ENCODE assay signal across 14 cellular contexts in the genomic region with DNA sequence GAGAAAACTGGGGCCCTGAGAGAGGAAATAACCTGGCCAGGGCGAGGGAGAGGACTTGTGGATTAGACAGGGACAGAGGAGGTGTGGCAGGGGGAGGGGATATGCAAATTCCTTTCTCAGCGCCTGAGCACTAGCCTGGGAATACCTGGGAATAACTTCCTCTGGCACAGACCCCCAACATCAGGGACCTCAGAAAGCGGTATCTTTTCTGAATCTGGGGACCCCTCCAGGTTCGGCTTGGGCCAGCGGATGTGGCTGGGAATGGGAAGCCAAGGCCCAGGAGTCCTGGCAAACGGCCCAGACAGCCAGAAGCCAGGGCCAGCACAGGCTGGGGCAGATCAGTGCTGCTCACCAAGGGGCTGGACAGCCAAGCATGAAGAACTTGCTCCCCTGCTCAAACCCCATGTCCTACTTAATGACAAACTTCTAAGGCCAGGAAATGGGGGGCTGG. TPM values are rescaled to one million over a fixed set of nuclear protein-coding genes. Genes with fewer than 3 reads are reported as not detected.
DNase-seq lines count a peak whose midpoint lies in the region; ATAC-seq and TF ChIP-seq lines count a peak whose summit lies in the region.
"Had no signal": no experiment of that assay in that cellular context is flagged by ENCODE, and none has a peak within 500 bp of the region (broad histone marks: within the 10 kb centered on the region; RNA-seq: fewer than 3 reads in every experiment).

No MANE protein-coding gene starts in this region.

- H3K9me3 ChIP-seq in mucosa of descending colon: no peaks in the 10 kb centered on the region
- H3K9me3 ChIP-seq: esophagus muscularis mucosa, tibial nerve had no signal

- no peaks in the 10 kb centered on the region for H3K9me3 Mint-ChIP-seq in activated naive CD4-positive, alpha-beta T cell treated with anti-CD3 and anti-CD28 coated beads for 36 hours

- no peaks in the 10 kb centered on the region for H3K4me1 Mint-ChIP-seq in activated naive CD4-positive, alpha-beta T cell treated with anti-CD3 and anti-CD28 coated beads for 36 hours (ENCODE audit: low read depth)

- peak; percentile 69 for ATAC-seq in mucosa of descending colon
- no peak for ATAC-seq in HG02852 (IDR thresholded peaks at IDR 0.05; ENCODE audit: unreplicated experiment)
- no peak for ATAC-seq in GM18519 (IDR thresholded peaks at IDR 0.05; ENCODE audit: low FRiP score, unreplicated experiment)
- ATAC-seq: GM12878 had no signal

- peaks cover 17% of the 10 kb centered on the region for H3K4me1 ChIP-seq in mucosa of descending colon (ENCODE audit: low read depth)

- no peak overlapping the region for H3K27ac Mint-ChIP-seq in activated naive CD4-positive, alpha-beta T cell treated with anti-CD3 and anti-CD28 coated beads for 36 hours
- H3K27ac Mint-ChIP-seq: CD4-positive, CD25-positive, alpha-beta regulatory T cell had no signal

- no peaks in the 10 kb centered on the region for H3K27me3 Mint-ChIP-seq in activated naive CD4-positive, alpha-beta T cell treated with anti-CD3 and anti-CD28 coated beads for 36 hours (ENCODE audit: low read depth)

- CTCF ChIA-PET in activated naive CD4-positive, alpha-beta T cell treated with anti-CD3 and anti-CD28 coated beads for 36 hours (lab: Charles Lee): interaction anchor here (0.6 to 1.7 kb wide), 4 partner anchors 48 to 333 kb away, joined by 3 to 5 read pairs (median 4); no protein-coding TSS in a partner anchor

- no peak for TF ChIP-seq CTCF in fibroblast of the aortic adventitia (IDR thresholded peaks at IDR 0.05; ENCODE audit: insufficient read depth, low read length)
- no peak for TF ChIP-seq CTCF in mucosa of descending colon (IDR thresholded peaks at IDR 0.05)

- no peaks in the 10 kb centered on the region for H3K36me3 Mint-ChIP-seq in activated naive CD4-positive, alpha-beta T cell treated with anti-CD3 and anti-CD28 coated beads for 36 hours (ENCODE audit: low read depth)
- H3K36me3 Mint-ChIP-seq: CD4-positive, CD25-positive, alpha-beta regulatory T cell had no signal

- H3K4me3 ChIP-seq in fibroblast of the aortic adventitia (ENCODE audit: low read depth, low read length): no peak overlapping the region
- no peak overlapping the region for H3K4me3 ChIP-seq in mucosa of descending colon
- H3K4me3 ChIP-seq: esophagus muscularis mucosa, GM12878, tibial nerve had no signal

- peak in 8 of 14 donors; percentile 13 to 70 (median 30) for DNase-seq in C1 segment of cervical spinal cord (lab: John Stamatoyannopoulos, UW)
- peak; percentile 21 for DNase-seq in RPMI7951 (ENCODE audit: low read depth)
- DNase-seq in fibroblast of the aortic adventitia (ENCODE audit: low read depth): peak; percentile 47
- DNase-seq in mucosa of descending colon: peak in 2 of 3 donors; percentile 61 to 68
- no peak for DNase-seq in activated naive CD4-positive, alpha-beta T cell treated with anti-CD3 and anti-CD28 coated beads for 36 hours
- no peak for DNase-seq in COLO829 (ENCODE audit: low spot score)
- DNase-seq: activated CD4-positive, alpha-beta T cell treated with anti-CD3 and anti-CD28 coated beads for 48 hours; CD4-positive, CD25-positive, alpha-beta regulatory T cell; NCI-H1417 treated with DMSO at 0.1 percent for 48 hours had no signal

- no peak overlapping the region for H3K4me3 Mint-ChIP-seq in activated naive CD4-positive, alpha-beta T cell treated with anti-CD3 and anti-CD28 coated beads for 36 hours
- H3K4me3 Mint-ChIP-seq: CD4-positive, CD25-positive, alpha-beta regulatory T cell had no signal

- no peaks in the 10 kb centered on the region for H3K36me3 ChIP-seq in mucosa of descending colon (ENCODE audit: low read depth)
- H3K36me3 ChIP-seq: esophagus muscularis mucosa, tibial nerve had no signal

- intact Hi-C loops in mucosa of descending colon (cut with DNase I, micrococcal nuclease): loop anchor here in 1 of 2 donors (5.0 to 10.0 kb wide), 3 partner anchors 69 to 131 kb away; partner anchors contain the start of gene CIB2
- intact Hi-C loops in activated naive CD4-positive, alpha-beta T cell treated with anti-CD3 and anti-CD28 coated beads for 36 hours (cut with micrococcal nuclease): loop anchor here (5.0 kb wide), 1 partner anchor 66 kb away; no protein-coding TSS in a partner anchor

RNA-seq across cellular contexts. Expression of gene ACSBG1, which starts 9.2 kb away (rescaled TPM):
- 0.24 and 0.49 TPM in 2 replicates for total RNA-seq in RPMI7951 (2014; rRNA removed; shearing (Covaris generic))
- total RNA-seq in fibroblast of the aortic adventitia (ENCODE audit: low replicate concordance) (under 0.01 TPM in 1 of 2 replicates, not detected in the other), mucosa of descending colon (1 to 10 TPM in 1 of 3 donors, under 1 TPM in 2; 0.32 to 5.2 (median 0.53) TPM)
- not detected for total RNA-seq in activated naive CD4-positive, alpha-beta T cell treated with anti-CD3 and anti-CD28 coated beads for 36 hours

RNA-seq across cellular contexts. Expression of gene DNAJA4, which starts 20.8 kb away (rescaled TPM):
- total RNA-seq in RPMI7951 (2014; rRNA removed; shearing (Covaris generic)): 0.59 and 1.6 TPM in 2 replicates
- total RNA-seq in fibroblast of the aortic adventitia (ENCODE audit: low replicate concordance): 0.65 and 2.3 TPM in 2 replicates
- 10 to 100 TPM; 33.8 to 52.8 (median 43.5) TPM for total RNA-seq in mucosa of descending colon
- 10 to 100 TPM; 40.1 to 41.6 TPM for total RNA-seq in activated naive CD4-positive, alpha-beta T cell treated with anti-CD3 and anti-CD28 coated beads for 36 hours

RNA-seq across cellular contexts. Expression of gene SKIC8, which starts 55.9 kb away (rescaled TPM):
- total RNA-seq in RPMI7951 (2014; rRNA removed; shearing (Covaris generic)): 130 and 132 TPM in 2 replicates
- total RNA-seq in fibroblast of the aortic adventitia (ENCODE audit: low replicate concordance) (56.7 and 62.1 TPM in 2 replicates), mucosa of descending colon (10 to 100 TPM; 35.4 to 41.7 (median 37.6) TPM)
- total RNA-seq in activated naive CD4-positive, alpha-beta T cell treated with anti-CD3 and anti-CD28 coated beads for 36 hours: 10 to 100 TPM; 44.2 to 46.9 TPM

Comparison
In these comparisons a context has a peak if more than half of its experiments do, and no peak if none do; other contexts are left out.
1. DNase-seq: peak in C1 segment of cervical spinal cord (8 of 14), RPMI7951 (single experiment), fibroblast of the aortic adventitia (single experiment) and mucosa of descending colon (2 of 3); none in activated naive CD4-positive, alpha-beta T cell treated with anti-CD3 and anti-CD28 coated beads for 36 hours (single experiment) and COLO829 (single experiment).
2. RNA of gene DNAJA4, which starts 20.8 kb away (total RNA-seq): 33.8 to 52.8 TPM in mucosa of descending colon and 40.1 to 41.6 TPM in activated naive CD4-positive, alpha-beta T cell treated with anti-CD3 and anti-CD28 coated beads for 36 hours; 0.65 to 2.3 TPM in fibroblast of the aortic adventitia and 0.59 to 1.6 TPM in RPMI7951; every median in the first group is over 10 times any median in the second.